9 cellular contexts compared by ENCODE assay signal in genomic region chr14:54722791-54723432, GRCh38.
A peak's percentile ranks its signal among the peaks of the same experiment; 100 is the strongest.
DNase-seq lines count a peak whose midpoint lies in the region; TF ChIP-seq lines count a peak whose summit lies in the region.
"Had no signal": no experiment of that assay in that cellular context is flagged by ENCODE, and none has a peak within 500 bp of the region (broad histone marks: within the 10 kb centered on the region; RNA-seq: fewer than 3 reads in every experiment).

No MANE protein-coding gene starts in this region.

- H3K9me3 Mint-ChIP-seq in neural crest cell: no peaks in the 10 kb centered on the region

- H3K27me3 ChIP-seq in Karpas-422 (ENCODE audit: low read length) (no peaks in the 10 kb centered on the region), mammary epithelial cell (ENCODE audit: insufficient read depth, low read length) (no peaks in the 10 kb centered on the region), suprapubic skin (no peaks in the 10 kb centered on the region)

- no peak overlapping the region for H3K27ac Mint-ChIP-seq in neural crest cell (ENCODE audit: unreplicated experiment)

- H3K36me3 ChIP-seq in Karpas-422 (ENCODE audit: insufficient read depth, low read length): no peaks in the 10 kb centered on the region
- H3K36me3 ChIP-seq in mammary epithelial cell (ENCODE audit: insufficient read depth, low read length): no peaks in the 10 kb centered on the region
- no peaks in the 10 kb centered on the region for H3K36me3 ChIP-seq in suprapubic skin

- no peaks in the 10 kb centered on the region for H3K9me2 ChIP-seq in Karpas-422 (replicated peaks; ENCODE audit: insufficient read depth, low read length)

- H3K36me3 Mint-ChIP-seq in neural crest cell (ENCODE audit: low read depth): no peaks in the 10 kb centered on the region

- H2AFZ ChIP-seq in Karpas-422 (ENCODE audit: low read length) (no peak overlapping the region), mammary epithelial cell (ENCODE audit: low read depth, low read length) (peak overlapping the region; percentile 74)

- peaks cover 98% of the 10 kb centered on the region for H3K79me2 ChIP-seq in Karpas-422 (ENCODE audit: low read length)
- H3K79me2 ChIP-seq in mammary epithelial cell (ENCODE audit: insufficient read depth, low read length): peaks cover 52% of the 10 kb centered on the region

- H4K20me1 ChIP-seq in Karpas-422 (ENCODE audit: insufficient read depth, low read depth, low read length) (no peaks in the 10 kb centered on the region), mammary epithelial cell (ENCODE audit: insufficient read depth, low read length) (no peaks in the 10 kb centered on the region)

- DNase-seq in GM10266 (ENCODE audit: extremely low spot score): peak; percentile 26
- DNase-seq in Karpas-422: peak; percentile 82
- DNase-seq in mammary epithelial cell: peak; percentile 58
- DNase-seq in neural crest cell (ENCODE audit: low read depth, low spot score): no peak
- DNase-seq in stimulated activated CD4-positive, alpha-beta T cell treated with anti-CD3 and anti-CD28 coated beads, Interleukin-4, amount 100 ng/mL, for 4 hours: no peak
- no peak for DNase-seq in SKM-1 treated with dmso at 0.1 percent for 144 hours (lab: John Stamatoyannopoulos, UW; ENCODE audit: unreplicated experiment)
- DNase-seq in suprapubic skin (ENCODE audit: low spot score in 2 of 2): no peak
- no peak for DNase-seq in NCI-H2107 treated with DMSO at 0.1 percent for 48 hours (lab: John Stamatoyannopoulos, UW; ENCODE audit: unreplicated experiment)

- WGBS in mammary epithelial cell (ENCODE audit: low coverage, missing lambda C conversion rate): 48% methylated on average over 4 of the region's 4 CpGs
- WGBS in suprapubic skin: 77% methylated on average over 4 of the region's 4 CpGs

- CTCF ChIA-PET in mammary epithelial cell (lab: Charles Lee; ENCODE audit: low non-redundant PET): interaction anchor here (0.6 to 0.7 kb wide), 4 partner anchors 50 to 213 kb away, joined by 3 to 10 read pairs (median 4); partner anchors contain the start of gene CGRRF1

- no peak overlapping the region for H3K4me3 ChIP-seq in Karpas-422 (ENCODE audit: low read length)
- H3K4me3 ChIP-seq in mammary epithelial cell (replicated peaks in 1 of 3; ENCODE audit: insufficient read depth in 1 of 3, low read depth in 2 of 3, low read length in 3 of 3): no peak overlapping the region
- H3K4me3 ChIP-seq in suprapubic skin: no peak overlapping the region

- TF ChIP-seq CTCF in GM10266 (IDR thresholded peaks at IDR 0.05; ENCODE audit: control insufficient read depth, insufficient read depth, low read depth, missing control alignments) (peak; percentile 58), mammary epithelial cell (conservative IDR thresholded peaks at IDR 0.05 in 1 of 2, IDR thresholded peaks at IDR 0.05 in 1 of 2; ENCODE audit: extremely low read depth in 1 of 2, insufficient read depth in 1 of 2, low read depth in 1 of 2, low read length in 2 of 2) (peak; percentile 52 to 73), neural crest cell (conservative IDR thresholded peaks at IDR 0.05) (peak; percentile 41), suprapubic skin (IDR thresholded peaks at IDR 0.05) (no peak)

- H3K4me1 ChIP-seq in Karpas-422 (ENCODE audit: low read length): peaks cover 95% of the 10 kb centered on the region
- H3K4me1 ChIP-seq in mammary epithelial cell (ENCODE audit: insufficient read depth, low read length): no peaks in the 10 kb centered on the region
- H3K4me1 ChIP-seq in suprapubic skin: no peaks in the 10 kb centered on the region

- peaks cover 26% of the 10 kb centered on the region for H3K4me1 Mint-ChIP-seq in neural crest cell

- TF ChIP-seq POLR2A in suprapubic skin (IDR thresholded peaks at IDR 0.05): no peak

- peak overlapping the region; percentile 10 for H3K4me2 ChIP-seq in Karpas-422 (ENCODE audit: low read depth, low read length, poor library complexity, severe bottlenecking)
- peak overlapping the region; percentile 41 for H3K4me2 ChIP-seq in mammary epithelial cell (ENCODE audit: insufficient read depth, low read depth, low read length)

- H3K9ac ChIP-seq in Karpas-422 (ENCODE audit: low read length) (no peak overlapping the region), mammary epithelial cell (ENCODE audit: insufficient read depth, low read length) (no peak overlapping the region)

- H3K4me3 Mint-ChIP-seq in neural crest cell: no peak overlapping the region

- dilution Hi-C loops in mammary epithelial cell (cut with HindIII; ENCODE audit: low sequenced_read_pairs): no loop called here

- no TSS peak for BruUV-seq in mammary epithelial cell (replicated peaks; lab: Mats Ljungman, UMichigan)

- H3K27me3 Mint-ChIP-seq in neural crest cell (ENCODE audit: low read depth): no peaks in the 10 kb centered on the region

- no peak for TF ChIP-seq EP300 in suprapubic skin (IDR thresholded peaks at IDR 0.05)

- intact Hi-C loops in mammary epithelial cell (cut with micrococcal nuclease): loop anchor here (1.0 to 2.0 kb wide), 3 partner anchors 32 to 159 kb away; no protein-coding TSS in a partner anchor

- no peaks in the 10 kb centered on the region for H3K9me3 ChIP-seq in Karpas-422 (ENCODE audit: low read length)
- H3K9me3 ChIP-seq in mammary epithelial cell (replicated peaks; ENCODE audit: insufficient read depth, low read length): no peaks in the 10 kb centered on the region
- no peaks in the 10 kb centered on the region for H3K9me3 ChIP-seq in suprapubic skin

- peak overlapping the region; percentile 9; the same call in 1 of the 2 replicates for H3K27ac ChIP-seq in Karpas-422 (ENCODE audit: low read length)
- H3K27ac ChIP-seq in mammary epithelial cell (ENCODE audit: insufficient read depth, low read depth, low read length): no peak overlapping the region
- no peak overlapping the region for H3K27ac ChIP-seq in suprapubic skin
- H3K27ac ChIP-seq: HL-60 had no signal

- in situ Hi-C loops in mammary epithelial cell (cut with MboI; ENCODE audit: low sequenced_read_pairs in 2 of 2): no loop called here

Comparison
In these comparisons a context has a peak if more than half of its experiments do, and no peak if none do; other contexts are left out.
1. DNase-seq: peak in GM10266 (single experiment), Karpas-422 (single experiment) and mammary epithelial cell (single experiment); none in neural crest cell (single experiment), stimulated activated CD4-positive, alpha-beta T cell treated with anti-CD3 and anti-CD28 coated beads, Interleukin-4, amount 100 ng/mL, for 4 hours (0 of 2), SKM-1 treated with dmso at 0.1 percent for 144 hours (single experiment), suprapubic skin (0 of 2) and NCI-H2107 treated with DMSO at 0.1 percent for 48 hours (single experiment).
2. CTCF ChIP-seq: peak in GM10266 (single experiment), mammary epithelial cell (2 of 2) and neural crest cell (single experiment); none in suprapubic skin (0 of 2).